8 cellular contexts compared by ENCODE assay signal in genomic region chr5:50963647-50964584, GRCh38.
DNase-seq lines count a peak whose midpoint lies in the region; ATAC-seq lines count a peak whose summit lies in the region.

No MANE protein-coding gene starts in this region.

- peaks cover 7% of the 10 kb centered on the region for H3K36me3 Mint-ChIP-seq in central memory CD8-positive, alpha-beta T cell (ENCODE audit: insufficient read depth)
- peaks cover 0 to 19% of the 10 kb centered on the region in 2 donors for H3K36me3 Mint-ChIP-seq in naive B cell

- H3K27me3 Mint-ChIP-seq in central memory CD8-positive, alpha-beta T cell = peaks cover 86% of the 10 kb centered on the region
- peaks cover 65 to 79% (median 74%) of the 10 kb centered on the region in 3 donors for H3K27me3 Mint-ChIP-seq in naive B cell

- H3K27ac Mint-ChIP-seq in central memory CD8-positive, alpha-beta T cell (ENCODE audit: low read depth) = no peak overlapping the region
- peak overlapping the region in 2 of 6 donors; percentile 49 to 61 for H3K27ac Mint-ChIP-seq in naive B cell

- H3K9me3 Mint-ChIP-seq in central memory CD8-positive, alpha-beta T cell = no peaks in the 10 kb centered on the region
- H3K9me3 Mint-ChIP-seq in naive B cell = peaks cover 0 to 15% (median 3%) of the 10 kb centered on the region in 7 donors

- no peak for ATAC-seq in central memory CD8-positive, alpha-beta T cell (replicated peaks; ENCODE audit: extremely low read depth, poor library complexity, severe bottlenecking)
- ATAC-seq in naive B cell (ENCODE audit: low read depth in 2 of 2) (peak; percentile 16 to 23), HG03108 (IDR thresholded peaks at IDR 0.05; ENCODE audit: unreplicated experiment) (no peak), HG03175 (IDR thresholded peaks at IDR 0.05; ENCODE audit: unreplicated experiment) (no peak), GM21367 (IDR thresholded peaks at IDR 0.05; ENCODE audit: unreplicated experiment) (no peak)

- DNase-seq in NCI-H82 (lab: John Stamatoyannopoulos, UW) (peak; percentile 62), NCI-H82 treated with DMSO at 0.1 percent for 48 hours (lab: John Stamatoyannopoulos, UW; ENCODE audit: unreplicated experiment) (no peak), NCI-H2107 treated with DMSO at 0.1 percent for 48 hours (lab: John Stamatoyannopoulos, UW; ENCODE audit: unreplicated experiment) (peak; percentile 73), naive B cell (no peak)
- no peak for DNase-seq in central memory CD8-positive, alpha-beta T cell (ENCODE audit: low spot score in 2 of 2)

- H3K4me3 Mint-ChIP-seq in central memory CD8-positive, alpha-beta T cell = peak overlapping the region; percentile 63
- peak overlapping the region; percentile 77 to 92 (median 84) for H3K4me3 Mint-ChIP-seq in naive B cell

- peaks cover 42% of the 10 kb centered on the region for H3K4me1 Mint-ChIP-seq in central memory CD8-positive, alpha-beta T cell
- H3K4me1 Mint-ChIP-seq in naive B cell = peaks cover 35 to 56% (median 52%) of the 10 kb centered on the region in 3 donors

Comparison
In these comparisons a context has a peak if more than half of its experiments do, and no peak if none do; other contexts are left out.
1. DNase-seq: peak in NCI-H82 (single experiment) and NCI-H2107 treated with DMSO at 0.1 percent for 48 hours (single experiment); none in NCI-H82 treated with DMSO at 0.1 percent for 48 hours (single experiment), central memory CD8-positive, alpha-beta T cell (0 of 2) and naive B cell (single experiment).
2. ATAC-seq: peak in naive B cell (2 of 2); none in central memory CD8-positive, alpha-beta T cell (single experiment), HG03108 (single experiment), HG03175 (single experiment) and GM21367 (single experiment).